ENCODE assay signal across 1 cellular context in the genomic region with DNA sequence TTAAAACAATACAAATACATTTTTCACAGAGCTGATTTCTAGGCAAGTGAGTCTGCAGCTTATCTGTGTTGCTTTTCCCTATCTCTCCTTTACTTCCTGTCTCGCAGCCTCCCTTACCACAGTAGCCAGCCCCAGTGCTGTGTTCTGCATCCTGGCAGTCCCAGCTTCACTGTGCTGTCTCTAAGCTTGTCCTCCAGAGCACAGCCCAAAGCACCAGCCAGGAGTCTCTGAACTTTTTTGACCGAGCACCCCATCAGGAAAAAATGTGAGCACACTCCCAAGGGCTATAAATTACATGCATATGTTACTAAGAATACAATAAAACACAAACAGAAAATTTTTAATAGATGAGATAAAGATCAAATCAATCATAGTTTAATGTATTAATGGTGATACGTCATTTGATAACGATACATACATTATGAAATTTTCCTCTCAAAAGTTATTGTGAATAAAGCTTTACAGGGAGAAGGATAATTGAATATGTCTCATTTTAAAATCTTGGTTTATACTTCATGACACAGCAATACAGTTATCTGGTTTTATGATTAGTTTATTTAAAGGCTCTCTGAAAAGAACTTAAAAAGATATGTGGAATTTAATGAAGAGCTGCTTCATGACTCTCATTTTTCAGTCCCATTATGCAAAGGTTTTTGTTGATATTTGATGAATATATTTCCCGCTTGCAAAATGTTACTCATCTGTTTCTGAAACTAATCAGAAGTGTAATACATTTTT.
TF ChIP-seq lines count a peak whose summit lies in the region.

No MANE protein-coding gene starts in this region.

TF ChIP-seq in K562, 482 proteins besides CTCF, POLR2A, EP300 and RAD21 (continues in another document):
- TF ChIP-seq THRAP3 (IDR thresholded peaks at IDR 0.05; ENCODE audit: borderline replicate concordance) (peak; percentile 27; the same call in 1 of the 2 replicates), ZNF699 (CRISPR knock-in tag; IDR thresholded peaks at IDR 0.05; ENCODE audit: insufficient replicate concordance) (no peak), MCM3 (IDR thresholded peaks at IDR 0.05) (no peak), ZNF239 (CRISPR knock-in tag; IDR thresholded peaks at IDR 0.05) (0 out of 2 replicates have a peak, but pooled peaks have one; percentile 5), MTA1 (IDR thresholded peaks at IDR 0.05; ENCODE audit: borderline replicate concordance) (peak; percentile 54; the same call in 1 of the 2 replicates), ZNF764 (CRISPR knock-in tag; IDR thresholded peaks at IDR 0.05; ENCODE audit: low read depth) (no peak), ZNF512 (tag; IDR thresholded peaks at IDR 0.05) (no peak), IRF9 (tag; IDR thresholded peaks at IDR 0.05) (no peak), ZNF24 (IDR thresholded peaks at IDR 0.05) (no peak), CEBPG (CRISPR knock-in tag; IDR thresholded peaks at IDR 0.05) (no peak), CEBPG (tag; conservative IDR thresholded peaks at IDR 0.05 in 1 of 2, IDR thresholded peaks at IDR 0.05 in 1 of 2) (no peak), TAF9B (IDR thresholded peaks at IDR 0.05; ENCODE audit: partially characterized antibody) (peak; percentile 29), ZBTB40 (IDR thresholded peaks at IDR 0.05) (peak; percentile 39; the same call in 1 of the 2 replicates), ZBTB40 (CRISPR knock-in tag; IDR thresholded peaks at IDR 0.05) (no peak), NEUROD1 (IDR thresholded peaks at IDR 0.05; ENCODE audit: borderline replicate concordance, low read depth, low read length, partially characterized antibody) (peak; percentile 42), BRCA1 (IDR thresholded peaks at IDR 0.05) (no peak), BRCA1 (CRISPR knock-in tag; IDR thresholded peaks at IDR 0.05) (no peak), ZNF740 (CRISPR knock-in tag; IDR thresholded peaks at IDR 0.05) (no peak), ZNF740 (tag; IDR thresholded peaks at IDR 0.05) (no peak), NFE2 (IDR thresholded peaks at IDR 0.05; ENCODE audit: low read depth) (peak; percentile 64), GABPB1 (CRISPR knock-in tag; IDR thresholded peaks at IDR 0.05) (0 out of 2 replicates have a peak, but pooled peaks have one; percentile 23), DNMT1 (IDR thresholded peaks at IDR 0.05) (no peak)
- TF ChIP-seq, protein P1, sequence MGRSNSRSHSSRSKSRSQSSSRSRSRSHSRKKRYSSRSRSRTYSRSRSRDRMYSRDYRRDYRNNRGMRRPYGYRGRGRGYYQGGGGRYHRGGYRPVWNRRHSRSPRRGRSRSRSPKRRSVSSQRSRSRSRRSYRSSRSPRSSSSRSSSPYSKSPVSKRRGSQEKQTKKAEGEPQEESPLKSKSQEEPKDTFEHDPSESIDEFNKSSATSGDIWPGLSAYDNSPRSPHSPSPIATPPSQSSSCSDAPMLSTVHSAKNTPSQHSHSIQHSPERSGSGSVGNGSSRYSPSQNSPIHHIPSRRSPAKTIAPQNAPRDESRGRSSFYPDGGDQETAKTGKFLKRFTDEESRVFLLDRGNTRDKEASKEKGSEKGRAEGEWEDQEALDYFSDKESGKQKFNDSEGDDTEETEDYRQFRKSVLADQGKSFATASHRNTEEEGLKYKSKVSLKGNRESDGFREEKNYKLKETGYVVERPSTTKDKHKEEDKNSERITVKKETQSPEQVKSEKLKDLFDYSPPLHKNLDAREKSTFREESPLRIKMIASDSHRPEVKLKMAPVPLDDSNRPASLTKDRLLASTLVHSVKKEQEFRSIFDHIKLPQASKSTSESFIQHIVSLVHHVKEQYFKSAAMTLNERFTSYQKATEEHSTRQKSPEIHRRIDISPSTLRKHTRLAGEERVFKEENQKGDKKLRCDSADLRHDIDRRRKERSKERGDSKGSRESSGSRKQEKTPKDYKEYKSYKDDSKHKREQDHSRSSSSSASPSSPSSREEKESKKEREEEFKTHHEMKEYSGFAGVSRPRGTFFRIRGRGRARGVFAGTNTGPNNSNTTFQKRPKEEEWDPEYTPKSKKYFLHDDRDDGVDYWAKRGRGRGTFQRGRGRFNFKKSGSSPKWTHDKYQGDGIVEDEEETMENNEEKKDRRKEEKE (IDR thresholded peaks at IDR 0.05; ENCODE audit: borderline replicate concordance in 1 of 2, control insufficient read depth in 1 of 2, low read depth in 2 of 2, low read length in 1 of 2): no peak
- TF ChIP-seq, protein P2, sequence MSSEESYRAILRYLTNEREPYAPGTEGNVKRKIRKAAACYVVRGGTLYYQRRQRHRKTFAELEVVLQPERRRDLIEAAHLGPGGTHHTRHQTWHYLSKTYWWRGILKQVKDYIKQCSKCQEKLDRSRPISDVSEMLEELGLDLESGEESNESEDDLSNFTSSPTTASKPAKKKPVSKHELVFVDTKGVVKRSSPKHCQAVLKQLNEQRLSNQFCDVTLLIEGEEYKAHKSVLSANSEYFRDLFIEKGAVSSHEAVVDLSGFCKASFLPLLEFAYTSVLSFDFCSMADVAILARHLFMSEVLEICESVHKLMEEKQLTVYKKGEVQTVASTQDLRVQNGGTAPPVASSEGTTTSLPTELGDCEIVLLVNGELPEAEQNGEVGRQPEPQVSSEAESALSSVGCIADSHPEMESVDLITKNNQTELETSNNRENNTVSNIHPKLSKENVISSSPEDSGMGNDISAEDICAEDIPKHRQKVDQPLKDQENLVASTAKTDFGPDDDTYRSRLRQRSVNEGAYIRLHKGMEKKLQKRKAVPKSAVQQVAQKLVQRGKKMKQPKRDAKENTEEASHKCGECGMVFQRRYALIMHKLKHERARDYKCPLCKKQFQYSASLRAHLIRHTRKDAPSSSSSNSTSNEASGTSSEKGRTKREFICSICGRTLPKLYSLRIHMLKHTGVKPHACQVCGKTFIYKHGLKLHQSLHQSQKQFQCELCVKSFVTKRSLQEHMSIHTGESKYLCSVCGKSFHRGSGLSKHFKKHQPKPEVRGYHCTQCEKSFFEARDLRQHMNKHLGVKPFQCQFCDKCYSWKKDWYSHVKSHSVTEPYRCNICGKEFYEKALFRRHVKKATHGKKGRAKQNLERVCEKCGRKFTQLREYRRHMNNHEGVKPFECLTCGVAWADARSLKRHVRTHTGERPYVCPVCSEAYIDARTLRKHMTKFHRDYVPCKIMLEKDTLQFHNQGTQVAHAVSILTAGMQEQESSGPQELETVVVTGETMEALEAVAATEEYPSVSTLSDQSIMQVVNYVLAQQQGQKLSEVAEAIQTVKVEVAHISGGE (CRISPR knock-in tag; IDR thresholded peaks at IDR 0.05): peak in 1 of 3 experiments; percentile 41; a peak in 1 of 6 replicates
- TF ChIP-seq, protein P3, sequence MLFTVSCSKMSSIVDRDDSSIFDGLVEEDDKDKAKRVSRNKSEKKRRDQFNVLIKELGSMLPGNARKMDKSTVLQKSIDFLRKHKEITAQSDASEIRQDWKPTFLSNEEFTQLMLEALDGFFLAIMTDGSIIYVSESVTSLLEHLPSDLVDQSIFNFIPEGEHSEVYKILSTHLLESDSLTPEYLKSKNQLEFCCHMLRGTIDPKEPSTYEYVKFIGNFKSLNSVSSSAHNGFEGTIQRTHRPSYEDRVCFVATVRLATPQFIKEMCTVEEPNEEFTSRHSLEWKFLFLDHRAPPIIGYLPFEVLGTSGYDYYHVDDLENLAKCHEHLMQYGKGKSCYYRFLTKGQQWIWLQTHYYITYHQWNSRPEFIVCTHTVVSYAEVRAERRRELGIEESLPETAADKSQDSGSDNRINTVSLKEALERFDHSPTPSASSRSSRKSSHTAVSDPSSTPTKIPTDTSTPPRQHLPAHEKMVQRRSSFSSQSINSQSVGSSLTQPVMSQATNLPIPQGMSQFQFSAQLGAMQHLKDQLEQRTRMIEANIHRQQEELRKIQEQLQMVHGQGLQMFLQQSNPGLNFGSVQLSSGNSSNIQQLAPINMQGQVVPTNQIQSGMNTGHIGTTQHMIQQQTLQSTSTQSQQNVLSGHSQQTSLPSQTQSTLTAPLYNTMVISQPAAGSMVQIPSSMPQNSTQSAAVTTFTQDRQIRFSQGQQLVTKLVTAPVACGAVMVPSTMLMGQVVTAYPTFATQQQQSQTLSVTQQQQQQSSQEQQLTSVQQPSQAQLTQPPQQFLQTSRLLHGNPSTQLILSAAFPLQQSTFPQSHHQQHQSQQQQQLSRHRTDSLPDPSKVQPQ (CRISPR knock-in tag; IDR thresholded peaks at IDR 0.05; ENCODE audit: borderline replicate concordance): no peak
